Comparison of ENCODE assay signal across 41 cellular contexts in genomic region chr20:54165803-54166202, GRCh38. TPM values are rescaled to one million over a fixed set of nuclear protein-coding genes. Genes with fewer than 3 reads are reported as not detected.
"Had no signal": no experiment of that assay in that cellular context is flagged by ENCODE, and none has a peak within 500 bp of the region (broad histone marks: within the 10 kb centered on the region; RNA-seq: fewer than 3 reads in every experiment).

No MANE protein-coding gene starts in this region.

- ATAC-seq: activated CD4-positive, alpha-beta T cell treated with anti-CD3 and anti-CD28 coated beads for 36 hours; activated CD8-positive, alpha-beta memory T cell treated with anti-CD3 and anti-CD28 coated beads, Interleukin-2, amount 10 ng/mL, durations not matched to agents 7 days and 5 days; activated CD8-positive, alpha-beta T cell treated with anti-CD3 and anti-CD28 coated beads, Interleukin-2, amount 10 ng/mL, durations not matched to agents 7 days and 5 days; activated naive CD8-positive, alpha-beta T cell treated with anti-CD3 and anti-CD28 coated beads, Interleukin-2, amount 50 U/mL, for 24 hours; body of pancreas; gastroesophageal sphincter; heart right ventricle had no signal

- H3K27ac ChIP-seq: adrenal gland, body of pancreas, epithelial cell of prostate, esophagus squamous epithelium, gastroesophageal sphincter, heart right ventricle, hepatocyte, WERI-Rb-1 had no signal

- H3K36me3 Mint-ChIP-seq: activated CD4-positive, alpha-beta memory T cell treated with anti-CD3 and anti-CD28 coated beads for 36 hours; activated CD8-positive, alpha-beta memory T cell treated with anti-CD3 and anti-CD28 coated beads, Interleukin-2, amount 10 ng/mL, durations not matched to agents 7 days and 5 days; activated naive CD4-positive, alpha-beta T cell treated with anti-CD3 and anti-CD28 coated beads, Interleukin-2, amount 50 U/mL, for 24 hours; activated naive CD8-positive, alpha-beta T cell treated with anti-CD3 and anti-CD28 coated beads for 36 hours had no signal

- H3K4me3 Mint-ChIP-seq: activated CD4-positive, alpha-beta memory T cell treated with anti-CD3 and anti-CD28 coated beads for 36 hours; activated CD4-positive, alpha-beta T cell treated with anti-CD3 and anti-CD28 coated beads for 36 hours; activated CD4-positive, alpha-beta T cell treated with anti-CD3 and anti-CD28 coated beads, Interleukin-2, amount 10 ng/mL, durations not matched to agents 24 days and 14 days; activated CD8-positive, alpha-beta memory T cell treated with anti-CD3 and anti-CD28 coated beads, Interleukin-2, amount 10 ng/mL, durations not matched to agents 7 days and 5 days; activated CD8-positive, alpha-beta T cell treated with anti-CD3 and anti-CD28 coated beads, Interleukin-2, amount 10 ng/mL, durations not matched to agents 7 days and 5 days; activated naive CD4-positive, alpha-beta T cell treated with anti-CD3 and anti-CD28 coated beads for 36 hours; activated naive CD4-positive, alpha-beta T cell treated with anti-CD3 and anti-CD28 coated beads, Interleukin-2, amount 50 U/mL, for 24 hours; activated naive CD8-positive, alpha-beta T cell treated with anti-CD3 and anti-CD28 coated beads for 36 hours; activated naive CD8-positive, alpha-beta T cell treated with anti-CD3 and anti-CD28 coated beads, Interleukin-2, amount 50 U/mL, for 24 hours; activated T-helper 1 cell treated with anti-CD3 and anti-CD28 coated beads, Interleukin-12 subunit alpha, Interleukin-12 subunit beta, Interleukin-2, Interleukin-4 antibody, amounts not matched to agents 30 ng/mL and 10 ng/mL and 1 ng/mL, durations not matched to agents 14 hours and 24 hours and 36 hours; T-helper 2 cell treated with Interferon-gamma antibody and Interleukin-4, amounts not matched to agents 5 μg/mL and 100 μg/mL, for 36 hours had no signal

- H3K79me2 ChIP-seq: hepatocyte had no signal

- H3K4me3 ChIP-seq: adrenal gland, body of pancreas, esophagus squamous epithelium, gastroesophageal sphincter, heart right ventricle, hepatocyte had no signal

- H3K4me1 Mint-ChIP-seq: activated CD4-positive, alpha-beta T cell treated with anti-CD3 and anti-CD28 coated beads for 36 hours; activated CD4-positive, alpha-beta T cell treated with anti-CD3 and anti-CD28 coated beads, Interleukin-2, amount 10 ng/mL, durations not matched to agents 24 days and 14 days; activated CD8-positive, alpha-beta memory T cell treated with anti-CD3 and anti-CD28 coated beads, Interleukin-2, amount 10 ng/mL, durations not matched to agents 7 days and 5 days; activated naive CD4-positive, alpha-beta T cell treated with anti-CD3 and anti-CD28 coated beads, Interleukin-2, amount 50 U/mL, for 24 hours; activated naive CD8-positive, alpha-beta T cell treated with anti-CD3 and anti-CD28 coated beads, Interleukin-2, amount 50 U/mL, for 24 hours had no signal

- H2AFZ ChIP-seq: hepatocyte had no signal

- H3K9me3 Mint-ChIP-seq: activated CD4-positive, alpha-beta memory T cell treated with anti-CD3 and anti-CD28 coated beads for 36 hours; activated CD4-positive, alpha-beta T cell treated with anti-CD3 and anti-CD28 coated beads, Interleukin-2, amount 10 ng/mL, durations not matched to agents 24 days and 14 days; activated naive CD4-positive, alpha-beta T cell treated with anti-CD3 and anti-CD28 coated beads for 36 hours; activated naive CD4-positive, alpha-beta T cell treated with anti-CD3 and anti-CD28 coated beads, Interleukin-2, amount 50 U/mL, for 24 hours; activated naive CD8-positive, alpha-beta T cell treated with anti-CD3 and anti-CD28 coated beads for 36 hours; activated naive CD8-positive, alpha-beta T cell treated with anti-CD3 and anti-CD28 coated beads, Interleukin-2, amount 50 U/mL, for 24 hours; activated T-helper 1 cell treated with anti-CD3 and anti-CD28 coated beads, Interleukin-12 subunit alpha, Interleukin-12 subunit beta, Interleukin-2, Interleukin-4 antibody, amounts not matched to agents 30 ng/mL and 10 ng/mL and 1 ng/mL, durations not matched to agents 14 hours and 24 hours and 36 hours; activated T-helper 2 cell treated with anti-CD3 and anti-CD28 coated beads, Interferon-gamma antibody, Interleukin-2, Interleukin-4, amounts not matched to agents 10 μg/mL and 5 μg/mL and 100 μg/mL, durations not matched to agents 14 hours and 24 hours and 36 hours; T-helper 2 cell treated with Interferon-gamma antibody and Interleukin-4, amounts not matched to agents 5 μg/mL and 100 μg/mL, for 36 hours had no signal

- H3K4me2 ChIP-seq: hepatocyte had no signal

- H3K36me3 ChIP-seq: adrenal gland, esophagus squamous epithelium, gastroesophageal sphincter, heart right ventricle, WERI-Rb-1 had no signal

- H3K4me1 ChIP-seq: adrenal gland, body of pancreas, esophagus squamous epithelium, gastroesophageal sphincter, heart right ventricle had no signal

- DNase-seq: activated CD4-positive, alpha-beta memory T cell treated with anti-CD3 and anti-CD28 coated beads for 36 hours; activated CD4-positive, alpha-beta T cell treated with anti-CD3 and anti-CD28 coated beads for 36 hours; activated CD4-positive, alpha-beta T cell treated with anti-CD3 and anti-CD28 coated beads, Interleukin-2, amount 10 ng/mL, durations not matched to agents 24 days and 14 days; activated CD4-positive, CD25-positive, alpha-beta regulatory T cell; activated CD4-positive, CD25-positive, alpha-beta regulatory T cell treated with anti-CD3 and anti-CD28 coated beads, Interleukin-2, amount 50 U/mL, for 72 hours; activated CD8-positive, alpha-beta memory T cell treated with anti-CD3 and anti-CD28 coated beads, Interleukin-2, amount 10 ng/mL, durations not matched to agents 7 days and 5 days; activated CD8-positive, alpha-beta memory T cell treated with anti-CD3 and anti-CD28 coated beads, Interleukin-2, amount 50 U/mL, for 4 hours; activated CD8-positive, alpha-beta T cell treated with anti-CD3 and anti-CD28 coated beads, Interleukin-2, amount 10 ng/mL, durations not matched to agents 7 days and 5 days; activated effector memory CD4-positive, alpha-beta T cell treated with anti-CD3 and anti-CD28 coated beads, Interleukin-2, amount 50 U/mL, for 16 hours; activated naive CD4-positive, alpha-beta T cell treated with anti-CD3 and anti-CD28 coated beads for 36 hours; activated naive CD8-positive, alpha-beta T cell treated with anti-CD3 and anti-CD28 coated beads for 36 hours; activated naive CD8-positive, alpha-beta T cell treated with anti-CD3 and anti-CD28 coated beads, Interleukin-2, amount 50 U/mL, for 24 hours; activated T-cell treated with anti-CD3 and anti-CD28 coated beads, Interleukin-2, amount 50 U/mL, for 1 hour; activated T-cell treated with anti-CD3 and anti-CD28 coated beads, Interleukin-2, amount 50 U/mL, for 48 hours; adrenal gland; amygdala; aorta; body of pancreas; caudate nucleus; cortex of kidney; effector CD8-positive, alpha-beta T cell; esophagus squamous epithelium; foreskin melanocyte; heart right ventricle; T1000; WERI-Rb-1 had no signal

- H3K27ac Mint-ChIP-seq: activated CD4-positive, alpha-beta memory T cell treated with anti-CD3 and anti-CD28 coated beads for 36 hours; activated CD4-positive, alpha-beta T cell treated with anti-CD3 and anti-CD28 coated beads for 36 hours; activated CD4-positive, alpha-beta T cell treated with anti-CD3 and anti-CD28 coated beads, Interleukin-2, amount 10 ng/mL, durations not matched to agents 24 days and 14 days; activated CD8-positive, alpha-beta memory T cell treated with anti-CD3 and anti-CD28 coated beads, Interleukin-2, amount 10 ng/mL, durations not matched to agents 7 days and 5 days; activated CD8-positive, alpha-beta T cell treated with anti-CD3 and anti-CD28 coated beads, Interleukin-2, amount 10 ng/mL, durations not matched to agents 7 days and 5 days; activated naive CD4-positive, alpha-beta T cell treated with anti-CD3 and anti-CD28 coated beads for 36 hours; activated naive CD4-positive, alpha-beta T cell treated with anti-CD3 and anti-CD28 coated beads, Interleukin-2, amount 50 U/mL, for 24 hours; activated naive CD8-positive, alpha-beta T cell treated with anti-CD3 and anti-CD28 coated beads for 36 hours; activated naive CD8-positive, alpha-beta T cell treated with anti-CD3 and anti-CD28 coated beads, Interleukin-2, amount 50 U/mL, for 24 hours; activated T-helper 1 cell treated with anti-CD3 and anti-CD28 coated beads, Interleukin-12 subunit alpha, Interleukin-12 subunit beta, Interleukin-2, Interleukin-4 antibody, amounts not matched to agents 30 ng/mL and 10 ng/mL and 1 ng/mL, durations not matched to agents 14 hours and 24 hours and 36 hours; activated T-helper 2 cell treated with anti-CD3 and anti-CD28 coated beads, Interferon-gamma antibody, Interleukin-2, Interleukin-4, amounts not matched to agents 10 μg/mL and 5 μg/mL and 100 μg/mL, durations not matched to agents 14 hours and 24 hours and 36 hours; T-helper 2 cell treated with Interferon-gamma antibody and Interleukin-4, amounts not matched to agents 5 μg/mL and 100 μg/mL, for 36 hours had no signal

- H3K9me3 ChIP-seq: adrenal gland, body of pancreas, esophagus squamous epithelium, gastroesophageal sphincter, heart right ventricle had no signal

- FAIRE-seq: colon, endometrium, endothelial cell of umbilical vein had no signal

RNA-seq across cellular contexts. Expression of gene CYP24A1, which starts 8.0 kb away (rescaled TPM):
- total RNA-seq: activated CD4-positive, alpha-beta T cell treated with anti-CD3 and anti-CD28 coated beads, Interleukin-2, amount 10 ng/mL, durations not matched to agents 24 days and 14 days; activated CD8-positive, alpha-beta memory T cell treated with anti-CD3 and anti-CD28 coated beads, Interleukin-2, amount 10 ng/mL, durations not matched to agents 7 days and 5 days; activated CD8-positive, alpha-beta T cell treated with anti-CD3 and anti-CD28 coated beads, Interleukin-2, amount 10 ng/mL, durations not matched to agents 7 days and 5 days; activated naive CD4-positive, alpha-beta T cell treated with anti-CD3 and anti-CD28 coated beads for 36 hours; activated naive CD8-positive, alpha-beta T cell treated with anti-CD3 and anti-CD28 coated beads for 36 hours; activated T-helper 1 cell treated with anti-CD3 and anti-CD28 coated beads, Interleukin-12 subunit alpha, Interleukin-12 subunit beta, Interleukin-2, Interleukin-4 antibody, amounts not matched to agents 30 ng/mL and 10 ng/mL and 1 ng/mL, durations not matched to agents 14 hours and 24 hours and 36 hours; activated T-helper 2 cell treated with anti-CD3 and anti-CD28 coated beads, Interferon-gamma antibody, Interleukin-2, Interleukin-4, amounts not matched to agents 10 μg/mL and 5 μg/mL and 100 μg/mL, durations not matched to agents 14 hours and 24 hours and 36 hours; adrenal gland; aorta; body of pancreas; chondrocyte; dermis microvascular lymphatic vessel endothelial cell; endothelial cell of umbilical vein; fibroblast of lung; fibroblast of villous mesenchyme; glomerular endothelial cell; heart right ventricle had no signal
- polyA plus RNA-seq: aorta, endothelial cell of umbilical vein, fibroblast of lung, heart right ventricle, hepatocyte had no signal
